30 cellular contexts compared by ENCODE assay signal in genomic region chr16:14499110-14499509, GRCh38.
DNase-seq lines count a peak whose midpoint lies in the region; ATAC-seq and TF ChIP-seq lines count a peak whose summit lies in the region.
"Had no signal": no experiment of that assay in that cellular context is flagged by ENCODE, and none has a peak within 500 bp of the region (broad histone marks: within the 10 kb centered on the region; RNA-seq: fewer than 3 reads in every experiment).

No MANE protein-coding gene starts in this region.

- TF ChIP-seq POLR2A in esophagus muscularis mucosa (IDR thresholded peaks at IDR 0.05; ENCODE audit: low read depth) (no peak), tibial nerve (IDR thresholded peaks at IDR 0.05) (no peak)

- H3K4me3 ChIP-seq in HEK293 (ENCODE audit: low read depth, low read length) (no peak overlapping the region), OCI-LY3 (ENCODE audit: low read length) (no peak overlapping the region), esophagus muscularis mucosa (no peak overlapping the region), tibial nerve (no peak overlapping the region)
- H3K4me3 ChIP-seq: mucosa of descending colon, sigmoid colon, stomach had no signal

- H3K36me3 ChIP-seq in HEK293 (ENCODE audit: control insufficient read depth in 2 of 2, insufficient read depth in 1 of 2, low read length in 2 of 2) (no peaks in the 10 kb centered on the region), OCI-LY3 (replicated peaks; ENCODE audit: low read depth, low read length) (peaks cover 8% of the 10 kb centered on the region), esophagus muscularis mucosa (peaks cover 0 to 7% (median 0%) of the 10 kb centered on the region in 4 donors), tibial nerve (no peaks in the 10 kb centered on the region)
- H3K36me3 ChIP-seq: sigmoid colon, WERI-Rb-1 had no signal

- H3K9me3 ChIP-seq in HEK293 (ENCODE audit: control insufficient read depth, insufficient read depth, low read depth, low read length) (no peaks in the 10 kb centered on the region), OCI-LY3 (ENCODE audit: insufficient read depth, low read length) (no peaks in the 10 kb centered on the region), esophagus muscularis mucosa (no peaks in the 10 kb centered on the region), tibial nerve (no peaks in the 10 kb centered on the region)
- H3K9me3 ChIP-seq: mucosa of descending colon, sigmoid colon, SK-N-SH, stomach had no signal

- H3K4me1 ChIP-seq in HEK293 (ENCODE audit: control insufficient read depth, insufficient read depth, low read length): peaks cover 6% of the 10 kb centered on the region
- H3K4me1 ChIP-seq in OCI-LY3 (ENCODE audit: low read length): peaks cover 69% of the 10 kb centered on the region
- H3K4me1 ChIP-seq in esophagus muscularis mucosa: peaks cover 36 to 76% (median 44%) of the 10 kb centered on the region in 4 donors
- peaks cover 0 to 47% (median 15%) of the 10 kb centered on the region in 4 donors for H3K4me1 ChIP-seq in tibial nerve

- peaks cover 60% of the 10 kb centered on the region for H3K4me1 Mint-ChIP-seq in osteocyte (ENCODE audit: unreplicated experiment)

- TF ChIP-seq CTCF in HEK293 (tag by site-specific recombination; IDR thresholded peaks at IDR 0.05): no peak
- no peak for TF ChIP-seq CTCF in OCI-LY3 (IDR thresholded peaks at IDR 0.05; ENCODE audit: low read depth, low read length)
- no peak for TF ChIP-seq CTCF in esophagus muscularis mucosa (IDR thresholded peaks at IDR 0.05)
- no peak for TF ChIP-seq CTCF in osteocyte (IDR thresholded peaks at IDR 0.05)
- no peak for TF ChIP-seq CTCF in tibial nerve (IDR thresholded peaks at IDR 0.05)

- CTCF ChIA-PET in HEK293 (lab: Yijun Ruan, JAX): no interaction called here

- TF ChIP-seq EP300 in esophagus muscularis mucosa (IDR thresholded peaks at IDR 0.05) (no peak), tibial nerve (IDR thresholded peaks at IDR 0.05) (no peak)

- intact Hi-C loops in esophagus muscularis mucosa (cut with DNase I): no loop called here

- ATAC-seq in HG03469 (IDR thresholded peaks at IDR 0.05; ENCODE audit: unreplicated experiment) (no peak), GM18517 (IDR thresholded peaks at IDR 0.05; ENCODE audit: unreplicated experiment) (no peak)
- ATAC-seq: activated T-helper 17 cell treated with anti-CD3 and anti-CD28 coated beads, Interleukin-2, amount 50 U/mL, for 72 hours; mucosa of descending colon had no signal

- H3K27me3 ChIP-seq in OCI-LY3 (ENCODE audit: low read depth, low read length): no peaks in the 10 kb centered on the region
- no peaks in the 10 kb centered on the region for H3K27me3 ChIP-seq in esophagus muscularis mucosa
- no peaks in the 10 kb centered on the region for H3K27me3 ChIP-seq in tibial nerve
- H3K27me3 ChIP-seq: sigmoid colon, stomach had no signal

- POLR2A ChIA-PET in HEK293 (lab: Yijun Ruan, JAX): no interaction called here

- H3K27me3 Mint-ChIP-seq in osteocyte (ENCODE audit: unreplicated experiment): no peaks in the 10 kb centered on the region
- H3K27me3 Mint-ChIP-seq: activated naive CD8-positive, alpha-beta T cell treated with anti-CD3 and anti-CD28 coated beads for 36 hours; activated T-helper 17 cell treated with anti-CD3 and anti-CD28 coated beads, Interleukin-2, amount 50 U/mL, for 72 hours had no signal

- DNase-seq in esophagus muscularis mucosa (ENCODE audit: extremely low spot score) (peak; percentile 57), osteocyte (ENCODE audit: extremely low spot score, unreplicated experiment) (no peak), HPDE6-E6E7 (ENCODE audit: extremely low spot score) (no peak), tibial nerve (ENCODE audit: low spot score in 2 of 2) (no peak)
- DNase-seq: activated CD4-positive, alpha-beta T cell treated with anti-CD3 and anti-CD28 coated beads, Interleukin-2, amount 50 U/mL, for 4 hours; activated CD8-positive, alpha-beta memory T cell treated with anti-CD3 and anti-CD28 coated beads, Interleukin-2, amount 50 U/mL, for 4 hours; activated naive CD8-positive, alpha-beta T cell treated with anti-CD3 and anti-CD28 coated beads for 36 hours; Calu3; cerebellar nuclear complex; erythroblast; foreskin fibroblast; hippocampal formation; Kasumi-1; kidney; mucosa of descending colon; NCI-H1105; NCI-H2029; NCI-H345; NCI-H774; sigmoid colon; SK-N-SH; stomach; trophoblast cell; WERI-Rb-1 had no signal

- H3K36me3 Mint-ChIP-seq in osteocyte (ENCODE audit: unreplicated experiment): peaks cover 9% of the 10 kb centered on the region

- H3K4me3 Mint-ChIP-seq in osteocyte (ENCODE audit: unreplicated experiment): no peak overlapping the region
- H3K4me3 Mint-ChIP-seq: activated naive CD8-positive, alpha-beta T cell treated with anti-CD3 and anti-CD28 coated beads for 36 hours; activated T-helper 17 cell treated with anti-CD3 and anti-CD28 coated beads, Interleukin-2, amount 50 U/mL, for 72 hours had no signal

- H3K4me2 ChIP-seq in OCI-LY3 (ENCODE audit: low read length): peak overlapping the region; percentile 61; the same call in 1 of the 2 replicates
- H3K4me2 ChIP-seq: SK-N-SH had no signal

- no peak overlapping the region for H2AFZ ChIP-seq in OCI-LY3 (ENCODE audit: low read depth, low read length)

- WGBS in esophagus muscularis mucosa: 81% methylated on average over 3 of the region's 3 CpGs
- 80 to 84% methylated on average over 3 of the region's 3 CpGs for WGBS in tibial nerve, 2 donors

- H3K27ac Mint-ChIP-seq in osteocyte (ENCODE audit: unreplicated experiment): peak overlapping the region; percentile 41
- H3K27ac Mint-ChIP-seq: activated naive CD8-positive, alpha-beta T cell treated with anti-CD3 and anti-CD28 coated beads for 36 hours; activated T-helper 17 cell treated with anti-CD3 and anti-CD28 coated beads, Interleukin-2, amount 50 U/mL, for 72 hours had no signal

- H3K27ac ChIP-seq in HEK293 (ENCODE audit: extremely low read depth, low read depth, low read length) (no peak overlapping the region), OCI-LY3 (ENCODE audit: low read length) (no peak overlapping the region), esophagus muscularis mucosa (replicated peaks in 1 of 4) (no peak overlapping the region), tibial nerve (no peak overlapping the region)
- H3K27ac ChIP-seq: C4-2B, sigmoid colon, WERI-Rb-1 had no signal

- no peaks in the 10 kb centered on the region for H3K9me3 Mint-ChIP-seq in osteocyte (ENCODE audit: unreplicated experiment)
- H3K9me3 Mint-ChIP-seq: activated naive CD8-positive, alpha-beta T cell treated with anti-CD3 and anti-CD28 coated beads for 36 hours; activated T-helper 17 cell treated with anti-CD3 and anti-CD28 coated beads, Interleukin-2, amount 50 U/mL, for 72 hours had no signal

- no peaks in the 10 kb centered on the region for H3K79me2 ChIP-seq in OCI-LY3 (ENCODE audit: low read length)

- H3K9ac ChIP-seq in OCI-LY3 (ENCODE audit: low read length): no peak overlapping the region
- H3K9ac ChIP-seq: SK-N-SH had no signal

- no peaks in the 10 kb centered on the region for H4K20me1 ChIP-seq in OCI-LY3 (ENCODE audit: insufficient read depth, low read length)

TF ChIP-seq in HEK293, 187 proteins besides CTCF, POLR2A, EP300 and RAD21:
- TF ChIP-seq, protein P1, sequence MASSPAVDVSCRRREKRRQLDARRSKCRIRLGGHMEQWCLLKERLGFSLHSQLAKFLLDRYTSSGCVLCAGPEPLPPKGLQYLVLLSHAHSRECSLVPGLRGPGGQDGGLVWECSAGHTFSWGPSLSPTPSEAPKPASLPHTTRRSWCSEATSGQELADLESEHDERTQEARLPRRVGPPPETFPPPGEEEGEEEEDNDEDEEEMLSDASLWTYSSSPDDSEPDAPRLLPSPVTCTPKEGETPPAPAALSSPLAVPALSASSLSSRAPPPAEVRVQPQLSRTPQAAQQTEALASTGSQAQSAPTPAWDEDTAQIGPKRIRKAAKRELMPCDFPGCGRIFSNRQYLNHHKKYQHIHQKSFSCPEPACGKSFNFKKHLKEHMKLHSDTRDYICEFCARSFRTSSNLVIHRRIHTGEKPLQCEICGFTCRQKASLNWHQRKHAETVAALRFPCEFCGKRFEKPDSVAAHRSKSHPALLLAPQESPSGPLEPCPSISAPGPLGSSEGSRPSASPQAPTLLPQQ (tag by site-specific recombination; IDR thresholded peaks at IDR 0.05): no peak
- TF ChIP-seq PRDM1 (tag by site-specific recombination; IDR thresholded peaks at IDR 0.05): peak; percentile 97
